In the genomic region with DNA sequence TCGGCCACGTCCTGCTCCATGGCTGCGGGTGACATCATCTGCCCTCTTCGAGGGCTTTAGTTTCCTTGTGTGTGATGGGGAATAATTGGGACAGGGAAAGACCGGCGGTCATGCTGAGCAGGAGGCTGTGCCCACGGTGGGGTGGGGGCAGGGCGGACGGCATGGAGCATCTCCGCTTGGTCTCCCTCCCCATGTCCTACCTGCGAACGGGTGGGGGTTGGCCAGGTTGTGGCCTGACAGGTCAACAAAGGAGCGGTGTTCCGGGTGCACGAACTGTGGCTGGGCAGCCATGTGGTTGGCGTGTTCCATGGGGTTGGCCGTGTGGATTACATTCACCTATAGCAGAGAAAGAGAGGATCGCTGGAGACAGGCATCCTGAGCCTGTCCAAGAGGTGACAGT, we compare ENCODE assay signal across 1 cellular context.
TF ChIP-seq lines count a peak whose summit lies in the region.

No MANE protein-coding gene starts in this region.

TF ChIP-seq in GM12878, 131 proteins besides CTCF, POLR2A, EP300 and RAD21:
- TF ChIP-seq RUNX3 (IDR thresholded peaks at IDR 0.05; ENCODE audit: low read length) (no peak), POU2F2 (IDR thresholded peaks at IDR 0.05; ENCODE audit: borderline replicate concordance, low read depth, low read length) (no peak), GABPA (IDR thresholded peaks at IDR 0.05; ENCODE audit: low read depth) (no peak), CHD4 (IDR thresholded peaks at IDR 0.05) (no peak), CBX5 (IDR thresholded peaks at IDR 0.05; ENCODE audit: low read depth) (no peak), TAF1 (IDR thresholded peaks at IDR 0.05; ENCODE audit: borderline replicate concordance, low read depth, low read length) (no peak), POLR2AphosphoS5 (IDR thresholded peaks at IDR 0.05; ENCODE audit: low read length) (0 out of 2 replicates have a peak, but pooled peaks have one; percentile 3), KAT2A (conservative IDR thresholded peaks at IDR 0.05; ENCODE audit: control insufficient read depth, low read depth, low read length) (no peak)
